ENCODE assay signal across 2 cellular contexts in genomic region chr15:83483612-83484011, GRCh38.
A peak's percentile ranks its signal among the peaks of the same experiment; 100 is the strongest.
TF ChIP-seq lines count a peak whose summit lies in the region.

No MANE protein-coding gene starts in this region.

TF ChIP-seq in HEK293, 187 proteins besides CTCF, POLR2A, EP300 and RAD21 (continued from another document):
- TF ChIP-seq, protein P1, sequence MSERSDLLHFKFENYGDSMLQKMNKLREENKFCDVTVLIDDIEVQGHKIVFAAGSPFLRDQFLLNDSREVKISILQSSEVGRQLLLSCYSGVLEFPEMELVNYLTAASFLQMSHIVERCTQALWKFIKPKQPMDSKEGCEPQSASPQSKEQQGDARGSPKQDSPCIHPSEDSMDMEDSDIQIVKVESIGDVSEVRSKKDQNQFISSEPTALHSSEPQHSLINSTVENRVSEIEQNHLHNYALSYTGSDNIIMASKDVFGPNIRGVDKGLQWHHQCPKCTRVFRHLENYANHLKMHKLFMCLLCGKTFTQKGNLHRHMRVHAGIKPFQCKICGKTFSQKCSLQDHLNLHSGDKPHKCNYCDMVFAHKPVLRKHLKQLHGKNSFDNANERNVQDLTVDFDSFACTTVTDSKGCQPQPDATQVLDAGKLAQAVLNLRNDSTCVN (tag by site-specific recombination; optimal IDR thresholded peaks at IDR 0.05) = no peak
- 0 out of 2 replicates have a peak, but pooled peaks have one; percentile 20 for TF ChIP-seq ZNF626 (tag by site-specific recombination; IDR thresholded peaks at IDR 0.05)

TF ChIP-seq in K562, 482 proteins besides CTCF, POLR2A, EP300 and RAD21 (continued from another document):
- no peak for TF ChIP-seq CCNT2 (IDR thresholded peaks at IDR 0.05; ENCODE audit: borderline replicate concordance, extremely low read depth, insufficient read length, low read depth, low read length)
- TF ChIP-seq, protein P2, sequence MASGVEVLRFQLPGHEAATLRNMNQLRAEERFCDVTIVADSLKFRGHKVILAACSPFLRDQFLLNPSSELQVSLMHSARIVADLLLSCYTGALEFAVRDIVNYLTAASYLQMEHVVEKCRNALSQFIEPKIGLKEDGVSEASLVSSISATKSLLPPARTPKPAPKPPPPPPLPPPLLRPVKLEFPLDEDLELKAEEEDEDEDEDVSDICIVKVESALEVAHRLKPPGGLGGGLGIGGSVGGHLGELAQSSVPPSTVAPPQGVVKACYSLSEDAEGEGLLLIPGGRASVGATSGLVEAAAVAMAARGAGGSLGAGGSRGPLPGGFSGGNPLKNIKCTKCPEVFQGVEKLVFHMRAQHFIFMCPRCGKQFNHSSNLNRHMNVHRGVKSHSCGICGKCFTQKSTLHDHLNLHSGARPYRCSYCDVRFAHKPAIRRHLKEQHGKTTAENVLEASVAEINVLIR (CRISPR knock-in tag; IDR thresholded peaks at IDR 0.05) = no peak
- TF ChIP-seq ESRRB (CRISPR knock-in tag; IDR thresholded peaks at IDR 0.05; ENCODE audit: borderline replicate concordance) = no peak
- no peak for TF ChIP-seq ZNF764 (CRISPR knock-in tag; IDR thresholded peaks at IDR 0.05; ENCODE audit: low read depth)
- no peak for TF ChIP-seq FOXK1 (CRISPR knock-in tag; IDR thresholded peaks at IDR 0.05; ENCODE audit: borderline replicate concordance)
- no peak for TF ChIP-seq SAFB2 (IDR thresholded peaks at IDR 0.05; ENCODE audit: borderline replicate concordance, low read depth, low read length, severe bottlenecking)
- TF ChIP-seq BRD9 (IDR thresholded peaks at IDR 0.05; ENCODE audit: low read depth, partially characterized antibody) = no peak
- no peak for TF ChIP-seq ZNF253 (CRISPR knock-in tag; conservative IDR thresholded peaks at IDR 0.05)
- no peak for TF ChIP-seq ZNF282 (CRISPR knock-in tag; IDR thresholded peaks at IDR 0.05)
- TF ChIP-seq ZNF668 (CRISPR knock-in tag; IDR thresholded peaks at IDR 0.05) = no peak
- TF ChIP-seq DLX4 (CRISPR knock-in tag; IDR thresholded peaks at IDR 0.05) = no peak
- TF ChIP-seq ZKSCAN1 (IDR thresholded peaks at IDR 0.05; ENCODE audit: low read depth, low read length) = peak; percentile 77; the same call in 1 of the 2 replicates
- TF ChIP-seq GMEB1 (CRISPR knock-in tag; IDR thresholded peaks at IDR 0.05) = no peak
- no peak for TF ChIP-seq ZNF830 (CRISPR knock-in tag; IDR thresholded peaks at IDR 0.05)
